8 cellular contexts compared by ENCODE assay signal in the genomic region with DNA sequence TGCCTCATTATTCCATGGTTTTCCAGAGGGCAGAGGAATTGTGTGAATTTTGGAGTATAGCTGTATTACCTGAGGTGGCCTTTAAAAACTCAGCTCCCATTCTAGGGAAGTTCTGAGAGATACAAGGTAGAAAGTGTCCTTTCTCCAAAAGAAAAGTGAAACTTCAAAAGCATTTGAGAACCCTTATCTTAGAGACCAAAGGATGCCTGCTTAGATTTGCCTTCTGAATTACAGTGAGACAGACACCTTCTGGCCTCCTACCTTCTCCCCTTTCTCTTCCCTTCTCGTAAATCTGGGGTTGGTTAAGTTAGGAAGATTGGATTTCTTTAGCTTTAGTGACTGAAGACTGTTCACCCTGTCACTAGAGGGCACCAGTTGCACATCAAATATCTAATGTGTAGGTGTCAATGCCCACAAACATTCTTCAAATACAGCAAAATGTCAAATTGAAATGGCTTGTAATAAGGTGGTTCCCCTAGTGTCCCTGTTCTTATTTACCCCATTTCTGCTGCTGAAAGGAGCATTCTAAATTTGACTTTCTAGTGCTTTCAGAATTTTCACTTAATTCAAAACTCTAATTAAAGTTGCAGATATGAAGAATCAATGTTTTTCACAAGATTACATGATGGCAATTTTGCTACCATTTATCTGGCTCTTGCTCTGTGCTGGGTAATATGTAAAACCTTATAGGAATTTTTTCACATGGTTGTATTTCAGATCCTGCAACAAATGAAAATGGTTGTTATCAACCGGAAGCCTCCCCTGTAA. TPM values are rescaled to one million over a fixed set of nuclear protein-coding genes. Genes with fewer than 3 reads are reported as not detected.
DNase-seq lines count a peak whose midpoint lies in the region; ATAC-seq and TF ChIP-seq lines count a peak whose summit lies in the region.

No MANE protein-coding gene starts in this region.

- TF ChIP-seq CTCF in CD14-positive monocyte (IDR thresholded peaks at IDR 0.05): peak; percentile 69
- TF ChIP-seq CTCF in WERI-Rb-1 (IDR thresholded peaks at IDR 0.05; ENCODE audit: low read depth, low read length): peak; percentile 56
- TF ChIP-seq CTCF in tibial artery (IDR thresholded peaks at IDR 0.05): peak; percentile 57 to 62

- H3K4me3 ChIP-seq in WERI-Rb-1 (ENCODE audit: low read depth, low read length) (no peak overlapping the region), tibial artery (no peak overlapping the region)

- H3K36me3 Mint-ChIP-seq in CD14-positive monocyte (no peaks in the 10 kb centered on the region), naive B cell (no peaks in the 10 kb centered on the region)

- no peaks in the 10 kb centered on the region for H3K27me3 ChIP-seq in WERI-Rb-1 (ENCODE audit: insufficient read depth, low read depth, severe bottlenecking)
- no peaks in the 10 kb centered on the region for H3K27me3 ChIP-seq in tibial artery

- DNase-seq in CD14-positive monocyte (ENCODE audit: low spot score) (no peak), NCI-H2196 (lab: John Stamatoyannopoulos, UW; ENCODE audit: unreplicated experiment) (peak; percentile 72), WERI-Rb-1 (peak; percentile 55), epidermal melanocyte (ENCODE audit: insufficient read length, low spot score) (peak; percentile 45), naive B cell (peak; percentile 41), tibial artery (peak in 1 of 2 donors; percentile 27)

- H3K9me3 Mint-ChIP-seq in CD14-positive monocyte: peaks cover 0 to 5% (median 3%) of the 10 kb centered on the region in 7 donors
- no peaks in the 10 kb centered on the region for H3K9me3 Mint-ChIP-seq in naive B cell

- H3K27ac ChIP-seq in WERI-Rb-1: no peak overlapping the region
- no peak overlapping the region for H3K27ac ChIP-seq in tibial artery

- no peaks in the 10 kb centered on the region for H3K4me1 ChIP-seq in tibial artery

- intact Hi-C loops in CD14-positive monocyte (cut with micrococcal nuclease) (loop anchor here (5.0 to 10.0 kb wide), 2 partner anchors 638 to 1111 kb away; no protein-coding TSS in a partner anchor), tibial artery (cut with DNase I; ENCODE audit: low total_unique reads) (no loop called here)

- H3K4me3 Mint-ChIP-seq in CD14-positive monocyte: no peak overlapping the region
- H3K4me3 Mint-ChIP-seq in naive B cell: no peak overlapping the region

- peak; percentile 39 for ATAC-seq in GM18861 (IDR thresholded peaks at IDR 0.05; ENCODE audit: unreplicated experiment)
- peak; percentile 36 for ATAC-seq in HG03060 (IDR thresholded peaks at IDR 0.05; ENCODE audit: low read depth, unreplicated experiment)
- peak; percentile 65 to 72 for ATAC-seq in naive B cell (ENCODE audit: low read depth in 2 of 2)

- H3K27ac Mint-ChIP-seq in CD14-positive monocyte (no peak overlapping the region), naive B cell (no peak overlapping the region)

- peaks cover 25% of the 10 kb centered on the region for H3K4me1 Mint-ChIP-seq in CD14-positive monocyte
- peaks cover 3 to 10% (median 8%) of the 10 kb centered on the region in 3 donors for H3K4me1 Mint-ChIP-seq in naive B cell

- H3K27me3 Mint-ChIP-seq in CD14-positive monocyte (ENCODE audit: low read depth in 3 of 3): peaks cover 0 to 1% (median 0%) of the 10 kb centered on the region in 3 donors
- peaks cover 0 to 7% (median 5%) of the 10 kb centered on the region in 3 donors for H3K27me3 Mint-ChIP-seq in naive B cell

- H3K9me3 ChIP-seq in WERI-Rb-1 (ENCODE audit: severe bottlenecking) (no peaks in the 10 kb centered on the region), tibial artery (no peaks in the 10 kb centered on the region)

- H3K36me3 ChIP-seq in WERI-Rb-1 (no peaks in the 10 kb centered on the region), tibial artery (no peaks in the 10 kb centered on the region)

RNA-seq across cellular contexts. Expression of a gene that starts 46.7 kb away (rescaled TPM):
- 10 to 100 TPM; 17.9 to 20.6 TPM for polyA plus RNA-seq in CD14-positive monocyte
- polyA plus RNA-seq in naive B cell (ENCODE audit: low read depth in 6 of 6): 10 to 100 TPM; 25.5 to 36.4 (median 30.7) TPM
